ENCODE assay signal across 8 cellular contexts in the genomic region with DNA sequence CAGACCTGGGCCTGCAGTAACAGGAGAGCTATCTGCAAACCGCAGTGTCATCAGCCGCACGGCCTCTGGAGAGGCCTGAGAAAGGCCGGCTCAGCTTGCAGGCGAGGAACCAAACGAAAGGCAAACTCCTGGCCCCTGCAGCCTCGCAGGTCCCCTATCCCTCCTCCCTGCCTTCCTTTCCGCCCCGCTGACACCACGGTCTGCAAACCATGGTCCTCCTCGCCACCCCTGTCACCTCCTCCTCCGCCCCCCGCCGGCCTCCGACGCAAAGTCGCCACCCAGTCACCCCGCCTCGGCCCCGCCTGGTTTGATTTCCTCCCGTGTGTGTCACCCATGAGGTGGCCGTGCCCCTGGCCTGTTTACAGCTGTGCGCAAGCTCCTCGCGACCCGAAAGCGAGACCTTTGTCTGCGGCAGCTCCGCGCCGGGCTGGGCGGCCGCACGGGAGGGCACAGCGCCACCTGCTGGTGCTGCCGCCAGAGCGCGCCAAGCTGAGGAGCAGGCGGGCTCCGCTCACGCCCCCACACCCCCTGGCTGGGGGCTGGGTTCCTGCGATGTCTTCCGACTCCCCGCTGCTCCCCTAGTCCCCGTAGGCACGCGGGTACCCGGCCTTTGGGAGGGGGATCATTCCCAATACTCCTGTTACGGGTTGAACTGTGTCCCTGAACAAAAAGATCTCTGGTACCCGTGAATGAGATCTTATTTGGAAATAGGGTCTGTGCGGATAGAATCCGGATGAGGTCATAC. TPM values are rescaled to one million over a fixed set of nuclear protein-coding genes. Genes with fewer than 3 reads are reported as not detected.
DNase-seq lines count a peak whose midpoint lies in the region; TF ChIP-seq lines count a peak whose summit lies in the region.

No MANE protein-coding gene starts in this region.

- no peaks in the 10 kb centered on the region for H3K9me3 ChIP-seq in breast epithelium

- peaks cover 3 to 39% of the 10 kb centered on the region in 2 donors for H3K4me1 ChIP-seq in breast epithelium

- peak overlapping the region; percentile 49 to 76 for H3K27ac ChIP-seq in breast epithelium

- peak overlapping the region; percentile 40 for H3K4me3 ChIP-seq in WI38 (ENCODE audit: low read depth, low read length)
- H3K4me3 ChIP-seq in breast epithelium: peak overlapping the region; percentile 37 to 61 (median 47)
- H3K4me3 ChIP-seq in kidney epithelial cell (ENCODE audit: low read depth, low read length): peak overlapping the region; percentile 3

- H3K36me3 ChIP-seq in breast epithelium (no peaks in the 10 kb centered on the region), kidney epithelial cell (ENCODE audit: control insufficient read depth, insufficient read depth, low read length) (no peaks in the 10 kb centered on the region)

- intact Hi-C loops in breast epithelium (cut with DNase I; ENCODE audit: low total_unique reads): no loop called here

- CTCF ChIA-PET in GM10248 (lab: Yijun Ruan, JAX): interaction anchor here (0.6 to 10.7 kb wide), 28 partner anchors 13 to 340 kb away, joined by 3 to 473 read pairs (median 6); a partner anchor contains a TSS
- CTCF ChIA-PET in HEK293T (lab: Yijun Ruan, JAX): interaction anchor here (0.6 to 1.6 kb wide), 17 partner anchors 10 to 163 kb away, joined by 3 to 16 read pairs (median 4); no protein-coding TSS in a partner anchor

- DNase-seq in GM10248 (ENCODE audit: extremely low spot score): peak; percentile 89
- peak; percentile 89 for DNase-seq in HEK293T (ENCODE audit: extremely low spot score)
- DNase-seq in NCI-H146 treated with DMSO at 0.1 percent for 48 hours (lab: John Stamatoyannopoulos, UW; ENCODE audit: unreplicated experiment): peak; percentile 15
- peak in 1 of 2 donors; percentile 71 for DNase-seq in breast epithelium (ENCODE audit: low spot score in 2 of 2)
- no peak for DNase-seq in kidney epithelial cell (ENCODE audit: low read depth)
- DNase-seq in stimulated activated CD4-positive, alpha-beta T cell treated with anti-CD3 and anti-CD28 coated beads, Interleukin-1b, Interleukin-23, amount 100 ng/mL, for 4 hours (ENCODE audit: low read depth in 2 of 2): peak; percentile 68 to 87
- no peak for DNase-seq in middle frontal gyrus (ENCODE audit: extremely low spot score, low spot score)

- no peaks in the 10 kb centered on the region for H3K27me3 ChIP-seq in breast epithelium
- no peaks in the 10 kb centered on the region for H3K27me3 ChIP-seq in kidney epithelial cell (ENCODE audit: control insufficient read depth, insufficient read depth, low read length)

- POLR2A ChIA-PET in GM10248 (lab: Yijun Ruan, JAX): interaction anchor here (0.6 to 2.0 kb wide), 7 partner anchors 9 to 114 kb away, joined by 3 to 11 read pairs (median 4); a partner anchor contains a TSS
- POLR2A ChIA-PET in HEK293T (lab: Yijun Ruan, JAX): interaction anchor here (1.0 to 2.1 kb wide), 2 partner anchors 26 to 114 kb away, joined by 3 to 9 read pairs; a partner anchor contains a TSS

- TF ChIP-seq POLR2A in breast epithelium (IDR thresholded peaks at IDR 0.05): no peak

- TF ChIP-seq CTCF in GM10248 (IDR thresholded peaks at IDR 0.05; ENCODE audit: control extremely low read depth, extremely low read depth, low read depth, missing control alignments) (peak; percentile 96), WI38 (IDR thresholded peaks at IDR 0.05; ENCODE audit: low read depth, low read length) (peak; percentile 93), breast epithelium (IDR thresholded peaks at IDR 0.05) (peak; percentile 96 to 97 (median 96)), kidney epithelial cell (IDR thresholded peaks at IDR 0.05; ENCODE audit: insufficient read depth, low read length, poor library complexity, severe bottlenecking) (peak; percentile 77)

TF ChIP-seq in HEK293T, 16 proteins besides CTCF, POLR2A, EP300 and RAD21:
- TF ChIP-seq FOXM1 (IDR thresholded peaks at IDR 0.05; ENCODE audit: borderline replicate concordance): no peak
- no peak for TF ChIP-seq FOXK2 (IDR thresholded peaks at IDR 0.05)
- no peak for TF ChIP-seq LEF1 (IDR thresholded peaks at IDR 0.05; ENCODE audit: borderline replicate concordance)
- no peak for TF ChIP-seq ARNT (IDR thresholded peaks at IDR 0.05)
- TF ChIP-seq FOXA1 (IDR thresholded peaks at IDR 0.05): no peak
- TF ChIP-seq NFRKB (IDR thresholded peaks at IDR 0.05): no peak
- TF ChIP-seq SP1 (IDR thresholded peaks at IDR 0.05): no peak
- TF ChIP-seq CTBP1 (IDR thresholded peaks at IDR 0.05; ENCODE audit: borderline replicate concordance): no peak
- no peak for TF ChIP-seq BHLHE40 (IDR thresholded peaks at IDR 0.05; ENCODE audit: borderline replicate concordance)
- no peak for TF ChIP-seq ELF4 (IDR thresholded peaks at IDR 0.05)
- no peak for TF ChIP-seq TARDBP (IDR thresholded peaks at IDR 0.05)
- TF ChIP-seq, protein P1, sequence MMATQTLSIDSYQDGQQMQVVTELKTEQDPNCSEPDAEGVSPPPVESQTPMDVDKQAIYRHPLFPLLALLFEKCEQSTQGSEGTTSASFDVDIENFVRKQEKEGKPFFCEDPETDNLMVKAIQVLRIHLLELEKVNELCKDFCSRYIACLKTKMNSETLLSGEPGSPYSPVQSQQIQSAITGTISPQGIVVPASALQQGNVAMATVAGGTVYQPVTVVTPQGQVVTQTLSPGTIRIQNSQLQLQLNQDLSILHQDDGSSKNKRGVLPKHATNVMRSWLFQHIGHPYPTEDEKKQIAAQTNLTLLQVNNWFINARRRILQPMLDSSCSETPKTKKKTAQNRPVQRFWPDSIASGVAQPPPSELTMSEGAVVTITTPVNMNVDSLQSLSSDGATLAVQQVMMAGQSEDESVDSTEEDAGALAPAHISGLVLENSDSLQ (IDR thresholded peaks at IDR 0.05): no peak
- TF ChIP-seq SUZ12 (IDR thresholded peaks at IDR 0.05): no peak
- TF ChIP-seq ZNF384 (IDR thresholded peaks at IDR 0.05): no peak

RNA-seq across cellular contexts. Expression of a gene that starts 19.4 kb away (rescaled TPM):
- 10 to 100 TPM; 14.8 to 21.3 (median 15.0) TPM for total RNA-seq in breast epithelium
- 8.8 and 12.4 TPM in 2 replicates for total RNA-seq in kidney epithelial cell

RNA-seq across cellular contexts. Expression of a gene that starts 23.3 kb away (rescaled TPM):
- total RNA-seq in breast epithelium: 10 to 100 TPM; 52.0 to 94.1 (median 79.3) TPM
- total RNA-seq in kidney epithelial cell: 39.9 and 43.7 TPM in 2 replicates

Comparison
In these comparisons a context has a peak if more than half of its experiments do, and no peak if none do; other contexts are left out.
1. DNase-seq: peak in GM10248 (single experiment), HEK293T (single experiment), NCI-H146 treated with DMSO at 0.1 percent for 48 hours (single experiment) and stimulated activated CD4-positive, alpha-beta T cell treated with anti-CD3 and anti-CD28 coated beads, Interleukin-1b, Interleukin-23, amount 100 ng/mL, for 4 hours (2 of 2); none in kidney epithelial cell (single experiment) and middle frontal gyrus (single experiment).
2. Peak in every context shown above with its lines, with median percentiles within 50 percentile points of each other: CTCF ChIP-seq and H3K4me3 ChIP-seq.